Comparison of ENCODE assay signal across 16 cellular contexts in the genomic region with DNA sequence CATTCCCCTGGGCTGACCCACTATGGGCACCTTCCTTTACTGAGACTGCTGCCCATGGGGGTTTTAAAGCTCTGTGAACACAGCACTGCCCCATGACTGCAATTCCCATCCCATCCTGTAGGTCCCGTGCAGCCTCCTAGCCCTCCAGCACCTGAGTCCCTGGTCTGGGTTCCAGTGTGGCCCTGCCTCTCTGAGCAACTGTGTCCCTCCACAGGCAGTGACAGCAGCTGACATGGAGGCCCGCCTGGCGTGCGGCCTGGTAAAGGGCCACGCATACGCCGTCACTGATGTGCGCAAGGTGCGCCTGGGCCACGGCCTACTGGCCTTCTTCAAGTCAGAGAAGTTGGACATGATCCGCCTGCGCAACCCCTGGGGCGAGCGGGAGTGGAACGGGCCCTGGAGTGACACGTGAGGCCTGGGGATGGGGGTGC. TPM values are rescaled to one million over a fixed set of nuclear protein-coding genes. Genes with fewer than 3 reads are reported as not detected.
DNase-seq lines count a peak whose midpoint lies in the region; ATAC-seq, FAIRE-seq and TF ChIP-seq lines count a peak whose summit lies in the region.
"Had no signal": no experiment of that assay in that cellular context is flagged by ENCODE, and none has a peak within 500 bp of the region (broad histone marks: within the 10 kb centered on the region; RNA-seq: fewer than 3 reads in every experiment).

No MANE protein-coding gene starts in this region.

- H3K27ac ChIP-seq in HL-60 (replicated peaks) (no peak overlapping the region), keratinocyte (ENCODE audit: control insufficient read depth, insufficient read depth, low read length) (no peak overlapping the region)
- H3K27ac ChIP-seq: gastroesophageal sphincter, psoas muscle, tibial artery had no signal

- H4K20me1 ChIP-seq in keratinocyte (ENCODE audit: control insufficient read depth, extremely low read depth, insufficient read depth, low read length), result no peaks in the 10 kb centered on the region

- H3K36me3 ChIP-seq in Caco-2 (ENCODE audit: control insufficient read depth, insufficient read depth, low read length), result no peaks in the 10 kb centered on the region
- no peaks in the 10 kb centered on the region for H3K36me3 ChIP-seq in keratinocyte (ENCODE audit: control insufficient read depth in 2 of 2, extremely low read depth in 1 of 2, insufficient read depth in 2 of 2, low read length in 2 of 2)

- ATAC-seq in HG03196 (IDR thresholded peaks at IDR 0.05; ENCODE audit: unreplicated experiment) (no peak), GM21515 (IDR thresholded peaks at IDR 0.05; ENCODE audit: unreplicated experiment) (no peak)
- no peak for ATAC-seq in natural killer cell treated with Interleukin-12 subunit alpha and Interleukin-12 subunit beta and Interleukin-15 and Interleukin-18, amount 100 ng/mL, for 72 hours
- ATAC-seq: gastroesophageal sphincter, psoas muscle had no signal

- H3K4me1 ChIP-seq in Caco-2 (no peaks in the 10 kb centered on the region), keratinocyte (ENCODE audit: control insufficient read depth, extremely low read depth, insufficient read depth, low read length) (no peaks in the 10 kb centered on the region)
- H3K4me1 ChIP-seq: psoas muscle, tibial artery had no signal

- H3K9me1 ChIP-seq in keratinocyte (ENCODE audit: control insufficient read depth, extremely low read depth, insufficient read depth, low read length), result no peaks in the 10 kb centered on the region

- no peak for DNase-seq in Caco-2
- no peak for DNase-seq in HL-60 (ENCODE audit: low read depth in 1 of 2, low spot score in 1 of 2)
- no peak for DNase-seq in astrocyte of the cerebellum (ENCODE audit: low read depth)
- no peak for DNase-seq in keratinocyte (ENCODE audit: low read depth, low spot score)
- DNase-seq in natural killer cell treated with Interleukin-12 subunit alpha and Interleukin-12 subunit beta and Interleukin-15 and Interleukin-18, amount 100 ng/mL, for 72 hours (ENCODE audit: low spot score), result no peak
- DNase-seq in NCI-H2029 (lab: John Stamatoyannopoulos, UW), result no peak
- DNase-seq: activated CD4-positive, alpha-beta T cell treated with anti-CD3 and anti-CD28 coated beads, Interleukin-2, amount 10 ng/mL, durations not matched to agents 24 days and 14 days; activated naive CD4-positive, alpha-beta T cell treated with anti-CD3 and anti-CD28 coated beads, Interleukin-2, amount 10 ng/mL, durations not matched to agents 7 days and 5 days; cortex of kidney; NCI-H345; SHP77 treated with DMSO at 0.1 percent for 48 hours; tibial artery had no signal

- H3K4me2 ChIP-seq in keratinocyte (ENCODE audit: control insufficient read depth, extremely low read depth, insufficient read depth, low read depth, low read length), result no peak overlapping the region

- H3K4me1 Mint-ChIP-seq in Caco-2 (ENCODE audit: low read depth, unreplicated experiment), result no peaks in the 10 kb centered on the region
- peaks cover 0 to 5% of the 10 kb centered on the region in 2 donors for H3K4me1 Mint-ChIP-seq in natural killer cell treated with Interleukin-12 subunit alpha and Interleukin-12 subunit beta and Interleukin-15 and Interleukin-18, amount 100 ng/mL, for 72 hours (ENCODE audit: low read depth in 2 of 2)

- dilution Hi-C loops in keratinocyte (cut with MboI; ENCODE audit: extremely low pct_ligation_motif_present, low sequenced_read_pairs), result no loop called here

- no peaks in the 10 kb centered on the region for H3K27me3 Mint-ChIP-seq in Caco-2 (ENCODE audit: insufficient read depth, unreplicated experiment)
- no peaks in the 10 kb centered on the region for H3K27me3 Mint-ChIP-seq in natural killer cell treated with Interleukin-12 subunit alpha and Interleukin-12 subunit beta and Interleukin-15 and Interleukin-18, amount 100 ng/mL, for 72 hours
- H3K27me3 Mint-ChIP-seq: activated CD4-positive, alpha-beta T cell treated with anti-CD3 and anti-CD28 coated beads, Interleukin-2, amount 10 ng/mL, durations not matched to agents 24 days and 14 days; activated naive CD4-positive, alpha-beta T cell treated with anti-CD3 and anti-CD28 coated beads, Interleukin-2, amount 10 ng/mL, durations not matched to agents 7 days and 5 days had no signal

- no peak overlapping the region for H3K9ac ChIP-seq in keratinocyte (ENCODE audit: control insufficient read depth, extremely low read depth, insufficient read depth, low read length)

- TF ChIP-seq CTCF in Caco-2 (IDR thresholded peaks at IDR 0.05; ENCODE audit: insufficient read depth in 1 of 2, low read depth in 1 of 2, low read length in 1 of 2, severe bottlenecking in 1 of 2, unreplicated experiment in 1 of 2), result peak; percentile 30 to 58
- TF ChIP-seq CTCF in HL-60 (IDR thresholded peaks at IDR 0.05; ENCODE audit: insufficient read depth, low read length), result peak; percentile 2
- TF ChIP-seq CTCF in astrocyte of the cerebellum (IDR thresholded peaks at IDR 0.05; ENCODE audit: low read depth, low read length, missing control alignments), result peak; percentile 32
- TF ChIP-seq CTCF in keratinocyte (optimal IDR thresholded peaks at IDR 0.05 in 1 of 3, IDR thresholded peaks at IDR 0.05 in 1 of 3, conservative IDR thresholded peaks at IDR 0.05 in 1 of 3; ENCODE audit: extremely low read depth in 1 of 3, insufficient read depth in 2 of 3, low read length in 3 of 3), result peak; percentile 7 to 49 (median 30)

- no peak for FAIRE-seq in keratinocyte (lab: Jason Lieb, UNC)

- intact Hi-C loops in Caco-2 (cut with micrococcal nuclease; ENCODE audit: unreplicated experiment), result no loop called here

- H3K4me3 ChIP-seq in Caco-2 (ENCODE audit: low read depth, low read length) (no peak overlapping the region), HL-60 (replicated peaks; ENCODE audit: insufficient read depth, low read length) (no peak overlapping the region), astrocyte of the cerebellum (ENCODE audit: low read depth, low read length) (no peak overlapping the region), keratinocyte (ENCODE audit: control insufficient read depth in 2 of 3, extremely low read depth in 1 of 3, insufficient read depth in 2 of 3, low read depth in 1 of 3, low read length in 3 of 3) (no peak overlapping the region)
- H3K4me3 ChIP-seq: gastroesophageal sphincter, psoas muscle, tibial artery had no signal

- H3K4me3 Mint-ChIP-seq in Caco-2 (ENCODE audit: unreplicated experiment), result no peak overlapping the region
- no peak overlapping the region for H3K4me3 Mint-ChIP-seq in natural killer cell treated with Interleukin-12 subunit alpha and Interleukin-12 subunit beta and Interleukin-15 and Interleukin-18, amount 100 ng/mL, for 72 hours
- H3K4me3 Mint-ChIP-seq: activated CD4-positive, alpha-beta T cell treated with anti-CD3 and anti-CD28 coated beads, Interleukin-2, amount 10 ng/mL, durations not matched to agents 24 days and 14 days; activated naive CD4-positive, alpha-beta T cell treated with anti-CD3 and anti-CD28 coated beads, Interleukin-2, amount 10 ng/mL, durations not matched to agents 7 days and 5 days had no signal

- H3K27me3 ChIP-seq in Caco-2 (replicated peaks; ENCODE audit: control insufficient read depth, insufficient read depth, low read length) (no peaks in the 10 kb centered on the region), HL-60 (ENCODE audit: insufficient read depth, poor library complexity, severe bottlenecking) (no peaks in the 10 kb centered on the region), keratinocyte (ENCODE audit: control insufficient read depth, extremely low read depth, insufficient read depth, low read length) (no peaks in the 10 kb centered on the region)
- H3K27me3 ChIP-seq: gastroesophageal sphincter, tibial artery had no signal

- POLR2A ChIA-PET in Caco-2 (lab: Charles Lee), result no interaction called here

- no peaks in the 10 kb centered on the region for H3K79me2 ChIP-seq in keratinocyte (ENCODE audit: control insufficient read depth, insufficient read depth, low read length)

- no TSS peak for BruUV-seq in Caco-2 (replicated peaks; lab: Mats Ljungman, UMichigan)

- no peaks in the 10 kb centered on the region for H3K36me3 Mint-ChIP-seq in Caco-2 (ENCODE audit: insufficient read depth, unreplicated experiment)
- H3K36me3 Mint-ChIP-seq in natural killer cell treated with Interleukin-12 subunit alpha and Interleukin-12 subunit beta and Interleukin-15 and Interleukin-18, amount 100 ng/mL, for 72 hours, result no peaks in the 10 kb centered on the region
- H3K36me3 Mint-ChIP-seq: activated naive CD4-positive, alpha-beta T cell treated with anti-CD3 and anti-CD28 coated beads, Interleukin-2, amount 10 ng/mL, durations not matched to agents 7 days and 5 days had no signal

- no peaks in the 10 kb centered on the region for H3K9me3 Mint-ChIP-seq in Caco-2 (ENCODE audit: unreplicated experiment)
- no peaks in the 10 kb centered on the region for H3K9me3 Mint-ChIP-seq in natural killer cell treated with Interleukin-12 subunit alpha and Interleukin-12 subunit beta and Interleukin-15 and Interleukin-18, amount 100 ng/mL, for 72 hours
- H3K9me3 Mint-ChIP-seq: activated CD4-positive, alpha-beta T cell treated with anti-CD3 and anti-CD28 coated beads, Interleukin-2, amount 10 ng/mL, durations not matched to agents 24 days and 14 days; activated naive CD4-positive, alpha-beta T cell treated with anti-CD3 and anti-CD28 coated beads, Interleukin-2, amount 10 ng/mL, durations not matched to agents 7 days and 5 days had no signal

- no peak overlapping the region for H2AFZ ChIP-seq in keratinocyte (ENCODE audit: control insufficient read depth, low read length)

- H3K9me3 ChIP-seq in Caco-2, result no peaks in the 10 kb centered on the region
- H3K9me3 ChIP-seq in keratinocyte (ENCODE audit: control insufficient read depth, low read depth, low read length), result no peaks in the 10 kb centered on the region
- H3K9me3 ChIP-seq: gastroesophageal sphincter, psoas muscle, tibial artery had no signal

- CTCF ChIA-PET in Caco-2 (lab: Charles Lee), result interaction anchor here (0.6 to 1.9 kb wide), 9 partner anchors 12 to 429 kb away, joined by 3 to 11 read pairs (median 3); partner anchors contain the start of genes CAPN5 and MYO7A

- H3K27ac Mint-ChIP-seq in Caco-2 (ENCODE audit: unreplicated experiment), result no peak overlapping the region
- no peak overlapping the region for H3K27ac Mint-ChIP-seq in natural killer cell treated with Interleukin-12 subunit alpha and Interleukin-12 subunit beta and Interleukin-15 and Interleukin-18, amount 100 ng/mL, for 72 hours
- H3K27ac Mint-ChIP-seq: activated CD4-positive, alpha-beta T cell treated with anti-CD3 and anti-CD28 coated beads, Interleukin-2, amount 10 ng/mL, durations not matched to agents 24 days and 14 days; activated naive CD4-positive, alpha-beta T cell treated with anti-CD3 and anti-CD28 coated beads, Interleukin-2, amount 10 ng/mL, durations not matched to agents 7 days and 5 days had no signal

- in situ Hi-C loops in astrocyte of the cerebellum (cut with HindIII; ENCODE audit: low sequenced_read_pairs), result no loop called here

RNA-seq across cellular contexts. Expression of gene OMP, which starts 12.6 kb away (rescaled TPM):
- 0.70 and 2.5 TPM in 2 replicates for total RNA-seq in Caco-2 (2022)
- not detected in 3 replicates for polyA plus RNA-seq in keratinocyte
- polyA plus RNA-seq in keratinocyte (2011; ENCODE audit: low read depth), result not detected
- polyA plus RNA-seq in keratinocyte (2011; cell fraction: cytosol; rRNA removed), result not detected in 2 replicates
- not detected in 2 replicates for polyA plus RNA-seq in keratinocyte (2011; cell fraction: nucleus; rRNA removed)
- polyA plus RNA-seq in keratinocyte (2012; ENCODE audit: low replicate concordance), result not detected in 2 replicates
- 0.53 TPM in 1 of 3 replicates, not detected in the others for polyA minus RNA-seq in keratinocyte
- polyA minus RNA-seq in keratinocyte (2011; cell fraction: cytosol; rRNA and poly(A)+ RNA removed), result not detected
- polyA minus RNA-seq in keratinocyte (2011; cell fraction: nucleus; rRNA and poly(A)+ RNA removed), result not detected in 2 replicates
- total RNA-seq in natural killer cell treated with Interleukin-12 subunit alpha and Interleukin-12 subunit beta and Interleukin-15 and Interleukin-18, amount 100 ng/mL, for 72 hours, result not detected
- total RNA-seq: activated CD4-positive, alpha-beta T cell treated with anti-CD3 and anti-CD28 coated beads, Interleukin-2, amount 10 ng/mL, durations not matched to agents 24 days and 14 days; gastroesophageal sphincter; psoas muscle had no signal

RNA-seq across cellular contexts. Expression of gene MYO7A, which starts 12.8 kb away (rescaled TPM):
- 8.9 and 10.2 TPM in 2 replicates for total RNA-seq in Caco-2 (2022)
- 0.75 to 1.1 TPM (median 0.91 TPM) in 3 replicates for polyA plus RNA-seq in keratinocyte
- not detected for polyA plus RNA-seq in keratinocyte (2011; ENCODE audit: low read depth)
- 0.66 and 0.69 TPM in 2 replicates for polyA plus RNA-seq in keratinocyte (2011; cell fraction: cytosol; rRNA removed)
- polyA plus RNA-seq in keratinocyte (2011; cell fraction: nucleus; rRNA removed), result 2.9 and 3.4 TPM in 2 replicates
- 0.16 and 0.94 TPM in 2 replicates for polyA plus RNA-seq in keratinocyte (2012; ENCODE audit: low replicate concordance)
- polyA minus RNA-seq in keratinocyte, result 0.66 to 1.3 TPM (median 0.67 TPM) in 3 replicates
- polyA minus RNA-seq in keratinocyte (2011; cell fraction: cytosol; rRNA and poly(A)+ RNA removed), result not detected
- 0.63 and 0.70 TPM in 2 replicates for polyA minus RNA-seq in keratinocyte (2011; cell fraction: nucleus; rRNA and poly(A)+ RNA removed)
- under 1 TPM in 1 of 2 donors, not detected in 1; 0.05 TPM for total RNA-seq in natural killer cell treated with Interleukin-12 subunit alpha and Interleukin-12 subunit beta and Interleukin-15 and Interleukin-18, amount 100 ng/mL, for 72 hours

RNA-seq across cellular contexts. Expression of gene CAPN5, which starts 48.4 kb away (rescaled TPM):
- total RNA-seq in Caco-2 (2022), result 18.8 and 21.2 TPM in 2 replicates
- polyA plus RNA-seq in keratinocyte, result 0.97 to 1.9 TPM (median 1.2 TPM) in 3 replicates
- 0.12 TPM for polyA plus RNA-seq in keratinocyte (2011; ENCODE audit: low read depth)
- polyA plus RNA-seq in keratinocyte (2011; cell fraction: cytosol; rRNA removed), result 0.74 and 1.6 TPM in 2 replicates
- polyA plus RNA-seq in keratinocyte (2011; cell fraction: nucleus; rRNA removed), result 2.3 and 3.3 TPM in 2 replicates
- polyA plus RNA-seq in keratinocyte (2012; ENCODE audit: low replicate concordance), result 0.23 and 1.9 TPM in 2 replicates
- polyA minus RNA-seq in keratinocyte, result 1.5 to 4.7 TPM (median 1.9 TPM) in 3 replicates
- 1.9 TPM for polyA minus RNA-seq in keratinocyte (2011; cell fraction: cytosol; rRNA and poly(A)+ RNA removed)
- 1.3 and 2.0 TPM in 2 replicates for polyA minus RNA-seq in keratinocyte (2011; cell fraction: nucleus; rRNA and poly(A)+ RNA removed)
- total RNA-seq in natural killer cell treated with Interleukin-12 subunit alpha and Interleukin-12 subunit beta and Interleukin-15 and Interleukin-18, amount 100 ng/mL, for 72 hours, result 1 to 10 TPM; 2.5 to 2.7 TPM
